ENCODE assay signal across 9 cellular contexts in genomic region chr2:162731917-162732804, GRCh38.
DNase-seq lines count a peak whose midpoint lies in the region; ATAC-seq, FAIRE-seq and TF ChIP-seq lines count a peak whose summit lies in the region.
"Had no signal": no experiment of that assay in that cellular context is flagged by ENCODE, and none has a peak within 500 bp of the region (broad histone marks: within the 10 kb centered on the region; RNA-seq: fewer than 3 reads in every experiment).

No MANE protein-coding gene starts in this region.

- FAIRE-seq in GM12891 (lab: Jason Lieb, UNC), result peak; percentile 70

- DNase-seq in GM12891 (ENCODE audit: insufficient read length, low spot score) (peak; percentile 5), anterior cingulate cortex (lab: John Stamatoyannopoulos, UW) (no peak), chondrocyte (ENCODE audit: low spot score) (no peak), GM19240 (ENCODE audit: insufficient read length, low spot score) (no peak)
- DNase-seq in stimulated activated CD4-positive, alpha-beta T cell treated with anti-CD3 and anti-CD28 coated beads, Interleukin-2, amount 100 ng/mL, for 24 hours, result no peak
- DNase-seq: activated T-cell treated with anti-CD3 and anti-CD28 coated beads, Interleukin-2, amount 50 U/mL, for 1 hour had no signal

- H3K4me1 Mint-ChIP-seq in activated T-helper 17 cell treated with anti-CD3 and anti-CD28 coated beads, Interleukin-2, amount 50 U/mL, for 72 hours, result peaks cover 9% of the 10 kb centered on the region
- no peaks in the 10 kb centered on the region for H3K4me1 Mint-ChIP-seq in chondrocyte (ENCODE audit: low read depth)

- no peaks in the 10 kb centered on the region for H3K36me3 Mint-ChIP-seq in activated T-helper 17 cell treated with anti-CD3 and anti-CD28 coated beads, Interleukin-2, amount 50 U/mL, for 72 hours (ENCODE audit: low read depth)
- H3K36me3 Mint-ChIP-seq in chondrocyte (ENCODE audit: low read depth), result no peaks in the 10 kb centered on the region

- H3K9me3 Mint-ChIP-seq in activated T-helper 17 cell treated with anti-CD3 and anti-CD28 coated beads, Interleukin-2, amount 50 U/mL, for 72 hours, result no peaks in the 10 kb centered on the region
- H3K9me3 Mint-ChIP-seq in chondrocyte (ENCODE audit: low read depth), result no peaks in the 10 kb centered on the region

- TF ChIP-seq CTCF in chondrocyte (IDR thresholded peaks at IDR 0.05), result no peak

- no peaks in the 10 kb centered on the region for H3K27me3 Mint-ChIP-seq in activated T-helper 17 cell treated with anti-CD3 and anti-CD28 coated beads, Interleukin-2, amount 50 U/mL, for 72 hours
- H3K27me3 Mint-ChIP-seq in chondrocyte (ENCODE audit: low read depth), result peaks cover 8% of the 10 kb centered on the region

- H3K4me3 Mint-ChIP-seq in activated T-helper 17 cell treated with anti-CD3 and anti-CD28 coated beads, Interleukin-2, amount 50 U/mL, for 72 hours, result peak overlapping the region; percentile 70
- H3K4me3 Mint-ChIP-seq in chondrocyte (ENCODE audit: unreplicated experiment), result no peak overlapping the region

- TF ChIP-seq POLR2A in GM12891 (IDR thresholded peaks at IDR 0.05; ENCODE audit: low read depth, low read length), result no peak

- H3K27ac Mint-ChIP-seq in activated T-helper 17 cell treated with anti-CD3 and anti-CD28 coated beads, Interleukin-2, amount 50 U/mL, for 72 hours, result peak overlapping the region; percentile 86
- H3K27ac Mint-ChIP-seq in chondrocyte (ENCODE audit: unreplicated experiment), result no peak overlapping the region

- ATAC-seq in GM21367 (IDR thresholded peaks at IDR 0.05; ENCODE audit: unreplicated experiment) (peak; percentile 87), HG03439 (IDR thresholded peaks at IDR 0.05; ENCODE audit: unreplicated experiment) (peak; percentile 93)
- peak; percentile 79 for ATAC-seq in activated T-helper 17 cell treated with anti-CD3 and anti-CD28 coated beads, Interleukin-2, amount 50 U/mL, for 72 hours (replicated peaks)

TF ChIP-seq in GM12891, 5 proteins besides CTCF, POLR2A, EP300 and RAD21:
- TF ChIP-seq TAF1 (IDR thresholded peaks at IDR 0.05; ENCODE audit: low read depth, low read length) (no peak), POLR2AphosphoS5 (IDR thresholded peaks at IDR 0.05; ENCODE audit: low read depth, low read length) (no peak), PAX5 (IDR thresholded peaks at IDR 0.05; ENCODE audit: insufficient read depth, low read length, severe bottlenecking) (no peak), POU2F2 (IDR thresholded peaks at IDR 0.05; ENCODE audit: low read depth, low read length) (no peak), SPI1 (IDR thresholded peaks at IDR 0.05; ENCODE audit: low read depth, low read length) (no peak)
TF ChIP-seq in GM12891: peak in this region for 0.
